In genomic region chr4:118835896-118836762, GRCh38 we compare ENCODE assay signal across 1 cellular context.
TF ChIP-seq lines count a peak whose summit lies in the region.

SEC24D (minus strand) TSS chr4:118836126; CDS start chr4:118833696, 2,430 bp downstream.

TF ChIP-seq in HepG2, 621 proteins besides CTCF, POLR2A, EP300 and RAD21 (continued from another document and continues in another):
- TF ChIP-seq TERF1 (CRISPR knock-in tag; IDR thresholded peaks at IDR 0.05) (no peak), TAF15 (IDR thresholded peaks at IDR 0.05; ENCODE audit: low read depth, low read length, poor library complexity, severe bottlenecking) (peak; percentile 44), AFF4 (CRISPR knock-in tag; IDR thresholded peaks at IDR 0.05) (no peak), ZNF281 (CRISPR knock-in tag; IDR thresholded peaks at IDR 0.05; ENCODE audit: borderline replicate concordance) (peak; percentile 32; the same call in 1 of the 2 replicates), JUN (CRISPR knock-in tag; IDR thresholded peaks at IDR 0.05) (no peak), FOSL1 (CRISPR knock-in tag; IDR thresholded peaks at IDR 0.05; ENCODE audit: borderline replicate concordance) (no peak), ZFP41 (CRISPR knock-in tag; IDR thresholded peaks at IDR 0.05; ENCODE audit: borderline replicate concordance) (no peak), DNMT1 (CRISPR knock-in tag; IDR thresholded peaks at IDR 0.05) (0 out of 2 replicates have a peak, but pooled peaks have one; percentile 33), SP2 (CRISPR knock-in tag; IDR thresholded peaks at IDR 0.05) (no peak), ZNF33B (CRISPR knock-in tag; IDR thresholded peaks at IDR 0.05) (no peak), NR0B2 (CRISPR knock-in tag; IDR thresholded peaks at IDR 0.05) (no peak), CBX5 (CRISPR knock-in tag; IDR thresholded peaks at IDR 0.05; ENCODE audit: borderline replicate concordance) (no peak), AHR (CRISPR knock-in tag; IDR thresholded peaks at IDR 0.05) (no peak), ZNF503 (CRISPR knock-in tag; IDR thresholded peaks at IDR 0.05) (no peak), GZF1 (CRISPR knock-in tag; IDR thresholded peaks at IDR 0.05) (peak; percentile 96), GATAD1 (CRISPR knock-in tag; IDR thresholded peaks at IDR 0.05) (peak; percentile 39; the same call in 1 of the 2 replicates), ZBTB49 (CRISPR knock-in tag; IDR thresholded peaks at IDR 0.05; ENCODE audit: borderline replicate concordance) (no peak), ZNF674 (CRISPR knock-in tag; IDR thresholded peaks at IDR 0.05; ENCODE audit: low read depth) (no peak), KMT2A (CRISPR knock-in tag; IDR thresholded peaks at IDR 0.05) (0 out of 2 replicates have a peak, but pooled peaks have one; percentile 19), PBX2 (CRISPR knock-in tag; IDR thresholded peaks at IDR 0.05) (no peak), TRIM24 (CRISPR knock-in tag; IDR thresholded peaks at IDR 0.05) (no peak), ARID3A (IDR thresholded peaks at IDR 0.05; ENCODE audit: low read depth, low read length) (no peak), ZNF275 (CRISPR knock-in tag; IDR thresholded peaks at IDR 0.05; ENCODE audit: borderline replicate concordance) (no peak), HNF1B (CRISPR knock-in tag; IDR thresholded peaks at IDR 0.05) (peak; percentile 50; the same call in 1 of the 2 replicates), ZNF280D (CRISPR knock-in tag; IDR thresholded peaks at IDR 0.05) (no peak), ATF6 (CRISPR knock-in tag; conservative IDR thresholded peaks at IDR 0.05) (no peak), RCOR2 (CRISPR knock-in tag; IDR thresholded peaks at IDR 0.05) (0 out of 2 replicates have a peak, but pooled peaks have one; percentile 15), MTF1 (CRISPR knock-in tag; IDR thresholded peaks at IDR 0.05) (no peak)
